Comparison of ENCODE assay signal across 8 cellular contexts in the genomic region with DNA sequence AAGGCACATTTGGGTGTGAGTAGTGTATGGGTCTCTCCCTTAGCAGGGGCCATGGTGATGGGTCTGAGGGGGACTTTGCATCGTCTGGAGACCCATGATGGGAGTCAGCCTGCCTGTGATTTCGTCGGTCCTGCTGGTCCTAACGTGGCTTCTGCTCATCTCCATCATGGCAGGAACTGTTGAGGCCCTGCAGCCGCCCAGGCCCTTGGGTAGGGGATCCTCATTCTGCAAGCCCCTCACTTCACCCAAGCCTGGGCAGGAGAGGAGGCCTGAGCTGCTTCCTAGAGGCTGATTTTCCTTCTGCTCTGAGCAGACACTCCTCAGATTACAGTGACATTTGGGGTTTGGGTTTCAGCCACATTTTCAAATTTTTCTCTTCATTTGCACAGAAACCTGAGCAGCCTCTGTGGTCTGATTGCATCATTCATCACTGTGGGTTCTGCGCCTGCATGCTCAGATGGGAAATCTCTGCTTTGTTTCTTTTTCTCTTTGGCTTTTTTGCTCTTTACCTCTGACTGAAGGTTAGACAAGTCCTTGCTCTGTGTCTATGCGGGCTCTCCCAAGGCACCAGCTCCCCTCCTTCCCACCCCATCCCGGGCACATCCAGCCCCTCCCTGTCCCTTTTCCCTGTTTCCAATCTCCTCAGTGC.
DNase-seq lines count a peak whose midpoint lies in the region; ATAC-seq and TF ChIP-seq lines count a peak whose summit lies in the region.

No MANE protein-coding gene starts in this region.

- H3K9me3 Mint-ChIP-seq in activated T-helper 17 cell treated with anti-CD3 and anti-CD28 coated beads, Interleukin-2, amount 50 U/mL, for 72 hours = no peaks in the 10 kb centered on the region

- H3K4me3 ChIP-seq in GM12865 (ENCODE audit: low read depth, low read length) = no peak overlapping the region
- no peak overlapping the region for H3K4me3 ChIP-seq in parathyroid adenoma (ENCODE audit: low read depth, low read length)

- peaks cover 6% of the 10 kb centered on the region for H3K4me1 Mint-ChIP-seq in activated T-helper 17 cell treated with anti-CD3 and anti-CD28 coated beads, Interleukin-2, amount 50 U/mL, for 72 hours

- no peaks in the 10 kb centered on the region for H3K79me2 ChIP-seq in parathyroid adenoma

- ATAC-seq in GM21447 (IDR thresholded peaks at IDR 0.05; ENCODE audit: unreplicated experiment) (peak; percentile 90), HG03575 (IDR thresholded peaks at IDR 0.05; ENCODE audit: extremely low read depth, insufficient number of reproducible peaks, low FRiP score, unreplicated experiment) (peak; percentile 75)
- ATAC-seq in activated T-helper 17 cell treated with anti-CD3 and anti-CD28 coated beads, Interleukin-2, amount 50 U/mL, for 72 hours (replicated peaks) = peak; percentile 42

- peaks cover 21% of the 10 kb centered on the region for H3K4me1 ChIP-seq in parathyroid adenoma

- H3K27ac ChIP-seq in parathyroid adenoma = peak overlapping the region; percentile 58

- no peaks in the 10 kb centered on the region for H3K27me3 ChIP-seq in parathyroid adenoma (ENCODE audit: control insufficient read depth, insufficient read depth, low read length)

- no peak overlapping the region for H3K27ac Mint-ChIP-seq in activated T-helper 17 cell treated with anti-CD3 and anti-CD28 coated beads, Interleukin-2, amount 50 U/mL, for 72 hours

- no peak overlapping the region for H3K9ac ChIP-seq in parathyroid adenoma

- peak overlapping the region; percentile 25 for H2AFZ ChIP-seq in parathyroid adenoma

- H3K9me3 ChIP-seq in parathyroid adenoma (ENCODE audit: control insufficient read depth, low read length) = no peaks in the 10 kb centered on the region

- DNase-seq in GM12865 (ENCODE audit: low read depth) (peak; percentile 76), NCI-H510A treated with DMSO at 0.1 percent for 48 hours (lab: John Stamatoyannopoulos, UW) (no peak), anterior cingulate cortex (lab: John Stamatoyannopoulos, UW) (no peak), RKO (ENCODE audit: low spot score) (no peak)

- H3K4me3 Mint-ChIP-seq in activated T-helper 17 cell treated with anti-CD3 and anti-CD28 coated beads, Interleukin-2, amount 50 U/mL, for 72 hours = no peak overlapping the region

- H3K27me3 Mint-ChIP-seq in activated T-helper 17 cell treated with anti-CD3 and anti-CD28 coated beads, Interleukin-2, amount 50 U/mL, for 72 hours = no peaks in the 10 kb centered on the region

- H3K36me3 ChIP-seq in parathyroid adenoma (ENCODE audit: control insufficient read depth, insufficient read depth, low read length) = no peaks in the 10 kb centered on the region

- no peak for TF ChIP-seq CTCF in GM12865 (IDR thresholded peaks at IDR 0.05; ENCODE audit: insufficient read depth, low read depth, low read length, missing control alignments)
- no peak for TF ChIP-seq CTCF in parathyroid adenoma (IDR thresholded peaks at IDR 0.05)

- no peak overlapping the region for H3K4me2 ChIP-seq in parathyroid adenoma (ENCODE audit: low read length)

- H3K36me3 Mint-ChIP-seq in activated T-helper 17 cell treated with anti-CD3 and anti-CD28 coated beads, Interleukin-2, amount 50 U/mL, for 72 hours (ENCODE audit: low read depth) = no peaks in the 10 kb centered on the region
